ENCODE assay signal across 1 cellular context in the genomic region with DNA sequence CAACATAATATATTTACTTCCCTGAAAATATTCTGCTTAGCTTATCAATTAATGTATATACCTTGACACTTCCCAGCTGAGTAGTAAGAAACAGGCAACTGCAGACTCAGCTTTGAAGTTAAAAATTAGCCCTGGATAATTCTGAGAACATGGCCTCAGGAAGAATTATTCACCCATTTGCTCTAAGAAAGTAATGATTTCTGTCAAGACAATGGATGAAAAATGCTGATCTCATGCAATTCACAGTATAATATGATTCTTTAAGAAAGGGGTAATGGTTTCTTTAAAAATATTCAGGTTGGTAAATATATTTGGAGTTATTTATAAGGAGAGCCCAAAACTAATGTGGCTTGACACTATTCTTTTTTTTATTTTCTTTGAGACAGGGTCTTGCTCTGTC.
TF ChIP-seq lines count a peak whose summit lies in the region.

No MANE protein-coding gene starts in this region.

TF ChIP-seq in K562, 482 proteins besides CTCF, POLR2A, EP300 and RAD21 (continued from another document):
- 0 out of 2 replicates have a peak, but pooled peaks have one; percentile 27 for TF ChIP-seq MAFG (tag; conservative IDR thresholded peaks at IDR 0.05)
- no peak for TF ChIP-seq FOXP1 (CRISPR knock-in tag; IDR thresholded peaks at IDR 0.05)
- TF ChIP-seq, protein P1, sequence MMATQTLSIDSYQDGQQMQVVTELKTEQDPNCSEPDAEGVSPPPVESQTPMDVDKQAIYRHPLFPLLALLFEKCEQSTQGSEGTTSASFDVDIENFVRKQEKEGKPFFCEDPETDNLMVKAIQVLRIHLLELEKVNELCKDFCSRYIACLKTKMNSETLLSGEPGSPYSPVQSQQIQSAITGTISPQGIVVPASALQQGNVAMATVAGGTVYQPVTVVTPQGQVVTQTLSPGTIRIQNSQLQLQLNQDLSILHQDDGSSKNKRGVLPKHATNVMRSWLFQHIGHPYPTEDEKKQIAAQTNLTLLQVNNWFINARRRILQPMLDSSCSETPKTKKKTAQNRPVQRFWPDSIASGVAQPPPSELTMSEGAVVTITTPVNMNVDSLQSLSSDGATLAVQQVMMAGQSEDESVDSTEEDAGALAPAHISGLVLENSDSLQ (IDR thresholded peaks at IDR 0.05), result no peak
- TF ChIP-seq SPI1 (IDR thresholded peaks at IDR 0.05; ENCODE audit: borderline replicate concordance, low read depth, low read length), result no peak
- TF ChIP-seq ZNF41 (CRISPR knock-in tag; conservative IDR thresholded peaks at IDR 0.05), result no peak
- TF ChIP-seq YBX1 (IDR thresholded peaks at IDR 0.05), result no peak
- TF ChIP-seq CC2D1A (IDR thresholded peaks at IDR 0.05), result no peak
- TF ChIP-seq TRIM24 (IDR thresholded peaks at IDR 0.05), result no peak
- peak; percentile 61 for TF ChIP-seq C11orf30 (IDR thresholded peaks at IDR 0.05; ENCODE audit: low read depth)
- TF ChIP-seq, protein P2, sequence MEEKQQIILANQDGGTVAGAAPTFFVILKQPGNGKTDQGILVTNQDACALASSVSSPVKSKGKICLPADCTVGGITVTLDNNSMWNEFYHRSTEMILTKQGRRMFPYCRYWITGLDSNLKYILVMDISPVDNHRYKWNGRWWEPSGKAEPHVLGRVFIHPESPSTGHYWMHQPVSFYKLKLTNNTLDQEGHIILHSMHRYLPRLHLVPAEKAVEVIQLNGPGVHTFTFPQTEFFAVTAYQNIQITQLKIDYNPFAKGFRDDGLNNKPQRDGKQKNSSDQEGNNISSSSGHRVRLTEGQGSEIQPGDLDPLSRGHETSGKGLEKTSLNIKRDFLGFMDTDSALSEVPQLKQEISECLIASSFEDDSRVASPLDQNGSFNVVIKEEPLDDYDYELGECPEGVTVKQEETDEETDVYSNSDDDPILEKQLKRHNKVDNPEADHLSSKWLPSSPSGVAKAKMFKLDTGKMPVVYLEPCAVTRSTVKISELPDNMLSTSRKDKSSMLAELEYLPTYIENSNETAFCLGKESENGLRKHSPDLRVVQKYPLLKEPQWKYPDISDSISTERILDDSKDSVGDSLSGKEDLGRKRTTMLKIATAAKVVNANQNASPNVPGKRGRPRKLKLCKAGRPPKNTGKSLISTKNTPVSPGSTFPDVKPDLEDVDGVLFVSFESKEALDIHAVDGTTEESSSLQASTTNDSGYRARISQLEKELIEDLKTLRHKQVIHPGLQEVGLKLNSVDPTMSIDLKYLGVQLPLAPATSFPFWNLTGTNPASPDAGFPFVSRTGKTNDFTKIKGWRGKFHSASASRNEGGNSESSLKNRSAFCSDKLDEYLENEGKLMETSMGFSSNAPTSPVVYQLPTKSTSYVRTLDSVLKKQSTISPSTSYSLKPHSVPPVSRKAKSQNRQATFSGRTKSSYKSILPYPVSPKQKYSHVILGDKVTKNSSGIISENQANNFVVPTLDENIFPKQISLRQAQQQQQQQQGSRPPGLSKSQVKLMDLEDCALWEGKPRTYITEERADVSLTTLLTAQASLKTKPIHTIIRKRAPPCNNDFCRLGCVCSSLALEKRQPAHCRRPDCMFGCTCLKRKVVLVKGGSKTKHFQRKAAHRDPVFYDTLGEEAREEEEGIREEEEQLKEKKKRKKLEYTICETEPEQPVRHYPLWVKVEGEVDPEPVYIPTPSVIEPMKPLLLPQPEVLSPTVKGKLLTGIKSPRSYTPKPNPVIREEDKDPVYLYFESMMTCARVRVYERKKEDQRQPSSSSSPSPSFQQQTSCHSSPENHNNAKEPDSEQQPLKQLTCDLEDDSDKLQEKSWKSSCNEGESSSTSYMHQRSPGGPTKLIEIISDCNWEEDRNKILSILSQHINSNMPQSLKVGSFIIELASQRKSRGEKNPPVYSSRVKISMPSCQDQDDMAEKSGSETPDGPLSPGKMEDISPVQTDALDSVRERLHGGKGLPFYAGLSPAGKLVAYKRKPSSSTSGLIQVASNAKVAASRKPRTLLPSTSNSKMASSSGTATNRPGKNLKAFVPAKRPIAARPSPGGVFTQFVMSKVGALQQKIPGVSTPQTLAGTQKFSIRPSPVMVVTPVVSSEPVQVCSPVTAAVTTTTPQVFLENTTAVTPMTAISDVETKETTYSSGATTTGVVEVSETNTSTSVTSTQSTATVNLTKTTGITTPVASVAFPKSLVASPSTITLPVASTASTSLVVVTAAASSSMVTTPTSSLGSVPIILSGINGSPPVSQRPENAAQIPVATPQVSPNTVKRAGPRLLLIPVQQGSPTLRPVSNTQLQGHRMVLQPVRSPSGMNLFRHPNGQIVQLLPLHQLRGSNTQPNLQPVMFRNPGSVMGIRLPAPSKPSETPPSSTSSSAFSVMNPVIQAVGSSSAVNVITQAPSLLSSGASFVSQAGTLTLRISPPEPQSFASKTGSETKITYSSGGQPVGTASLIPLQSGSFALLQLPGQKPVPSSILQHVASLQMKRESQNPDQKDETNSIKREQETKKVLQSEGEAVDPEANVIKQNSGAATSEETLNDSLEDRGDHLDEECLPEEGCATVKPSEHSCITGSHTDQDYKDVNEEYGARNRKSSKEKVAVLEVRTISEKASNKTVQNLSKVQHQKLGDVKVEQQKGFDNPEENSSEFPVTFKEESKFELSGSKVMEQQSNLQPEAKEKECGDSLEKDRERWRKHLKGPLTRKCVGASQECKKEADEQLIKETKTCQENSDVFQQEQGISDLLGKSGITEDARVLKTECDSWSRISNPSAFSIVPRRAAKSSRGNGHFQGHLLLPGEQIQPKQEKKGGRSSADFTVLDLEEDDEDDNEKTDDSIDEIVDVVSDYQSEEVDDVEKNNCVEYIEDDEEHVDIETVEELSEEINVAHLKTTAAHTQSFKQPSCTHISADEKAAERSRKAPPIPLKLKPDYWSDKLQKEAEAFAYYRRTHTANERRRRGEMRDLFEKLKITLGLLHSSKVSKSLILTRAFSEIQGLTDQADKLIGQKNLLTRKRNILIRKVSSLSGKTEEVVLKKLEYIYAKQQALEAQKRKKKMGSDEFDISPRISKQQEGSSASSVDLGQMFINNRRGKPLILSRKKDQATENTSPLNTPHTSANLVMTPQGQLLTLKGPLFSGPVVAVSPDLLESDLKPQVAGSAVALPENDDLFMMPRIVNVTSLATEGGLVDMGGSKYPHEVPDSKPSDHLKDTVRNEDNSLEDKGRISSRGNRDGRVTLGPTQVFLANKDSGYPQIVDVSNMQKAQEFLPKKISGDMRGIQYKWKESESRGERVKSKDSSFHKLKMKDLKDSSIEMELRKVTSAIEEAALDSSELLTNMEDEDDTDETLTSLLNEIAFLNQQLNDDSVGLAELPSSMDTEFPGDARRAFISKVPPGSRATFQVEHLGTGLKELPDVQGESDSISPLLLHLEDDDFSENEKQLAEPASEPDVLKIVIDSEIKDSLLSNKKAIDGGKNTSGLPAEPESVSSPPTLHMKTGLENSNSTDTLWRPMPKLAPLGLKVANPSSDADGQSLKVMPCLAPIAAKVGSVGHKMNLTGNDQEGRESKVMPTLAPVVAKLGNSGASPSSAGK (IDR thresholded peaks at IDR 0.05), result no peak
- peak; percentile 40; the same call in 1 of the 2 replicates for TF ChIP-seq MAFK (IDR thresholded peaks at IDR 0.05; ENCODE audit: low read length)
- no peak for TF ChIP-seq PPARD (CRISPR knock-in tag; IDR thresholded peaks at IDR 0.05)
- TF ChIP-seq ZNF316 (IDR thresholded peaks at IDR 0.05), result peak; percentile 73
- no peak for TF ChIP-seq ZFP36 (IDR thresholded peaks at IDR 0.05; ENCODE audit: low read depth, low read length, partially characterized antibody)
